Comparison of ENCODE assay signal across 36 cellular contexts in genomic region chr9:123982535-123982934, GRCh38. TPM values are rescaled to one million over a fixed set of nuclear protein-coding genes. Genes with fewer than 3 reads are reported as not detected.
"Had no signal": no experiment of that assay in that cellular context is flagged by ENCODE, and none has a peak within 500 bp of the region (broad histone marks: within the 10 kb centered on the region; RNA-seq: fewer than 3 reads in every experiment).

No MANE protein-coding gene starts in this region.

- H3K4me1 ChIP-seq: adrenal gland, ascending aorta, body of pancreas, breast epithelium had no signal

- H3K27ac ChIP-seq: adrenal gland, ascending aorta, body of pancreas, brain microvascular endothelial cell, breast epithelium, cardiac muscle cell had no signal

- H3K27me3 ChIP-seq: body of pancreas had no signal

- H3K9me3 ChIP-seq: adrenal gland, ascending aorta, body of pancreas, breast epithelium had no signal

- FAIRE-seq: astrocyte, bronchial epithelial cell had no signal

- H3K4me3 ChIP-seq: adrenal gland, ascending aorta, body of pancreas, breast epithelium, cardiac muscle cell had no signal

- DNase-seq: activated effector memory CD4-positive, alpha-beta T cell treated with anti-CD3 and anti-CD28 coated beads, Interleukin-2, amount 50 U/mL, for 16 hours; activated effector memory CD4-positive, alpha-beta T cell treated with Interleukin-2 at 50 U/mL for 16 hours; activated gamma-delta T cell; activated gamma-delta T cell treated with Interleukin-2 at 50 U/mL for 16 hours; activated naive CD4-positive, alpha-beta T cell; activated naive CD4-positive, alpha-beta T cell treated with anti-CD3 and anti-CD28 coated beads for 36 hours; activated naive CD4-positive, alpha-beta T cell treated with anti-CD3 and anti-CD28 coated beads, Interleukin-2, amount 10 ng/mL, durations not matched to agents 7 days and 5 days; activated naive CD4-positive, alpha-beta T cell treated with anti-CD3 and anti-CD28 coated beads, Interleukin-2, amount 50 U/mL, for 16 hours; activated naive CD4-positive, alpha-beta T cell treated with Interleukin-2 at 50 U/mL for 16 hours; activated naive CD8-positive, alpha-beta T cell treated with anti-CD3 and anti-CD28 coated beads for 36 hours; activated naive CD8-positive, alpha-beta T cell treated with anti-CD3 and anti-CD28 coated beads, Interleukin-2, amount 10 ng/mL, durations not matched to agents 7 days and 5 days; activated naive CD8-positive, alpha-beta T cell treated with anti-CD3 and anti-CD28 coated beads, Interleukin-2, amount 50 U/mL, for 24 hours; activated T-cell treated with anti-CD3 and anti-CD28 coated beads, Interleukin-2, amount 50 U/mL, for 1 hour; activated T-cell treated with anti-CD3 and anti-CD28 coated beads, Interleukin-2, amount 50 U/mL, for 24 hours; activated T-cell treated with anti-CD3 and anti-CD28 coated beads, Interleukin-2, amount 50 U/mL, for 4 hours; activated T-cell treated with anti-CD3 and anti-CD28 coated beads, Interleukin-2, amount 50 U/mL, for 48 hours; activated T-cell treated with anti-CD3 and anti-CD28 coated beads, Interleukin-2, amount 50 U/mL, for 72 hours; adrenal gland; amniotic stem cell; amygdala; anterior cingulate cortex; aorta; body of pancreas; brain microvascular endothelial cell; caudate nucleus; central memory CD4-positive, alpha-beta T cell; cerebellar nuclear complex had no signal

- H3K36me3 ChIP-seq: adrenal gland, ascending aorta, brain microvascular endothelial cell, breast epithelium, cardiac muscle cell had no signal

- ATAC-seq: activated naive CD4-positive, alpha-beta T cell treated with anti-CD3 and anti-CD28 coated beads, Interleukin-2, amount 50 U/mL, for 72 hours; activated naive CD8-positive, alpha-beta T cell treated with anti-CD3 and anti-CD28 coated beads, Interleukin-2, amount 50 U/mL, for 24 hours; activated T-cell treated with anti-CD3 and anti-CD28 coated beads, Interleukin-2, amount 50 U/mL, for 4 hours; activated T-cell treated with anti-CD3 and anti-CD28 coated beads, Interleukin-2, amount 50 U/mL, for 72 hours; activated T-helper 17 cell treated with anti-CD3 and anti-CD28 coated beads, Interleukin-2, amount 50 U/mL, for 72 hours; body of pancreas had no signal

RNA-seq across cellular contexts. Expression of gene LHX2, which starts 29.0 kb away (rescaled TPM):
- total RNA-seq: activated naive CD4-positive, alpha-beta T cell treated with anti-CD3 and anti-CD28 coated beads for 36 hours; activated naive CD4-positive, alpha-beta T cell treated with anti-CD3 and anti-CD28 coated beads, Interleukin-2, amount 50 U/mL, for 72 hours; activated naive CD8-positive, alpha-beta T cell treated with anti-CD3 and anti-CD28 coated beads for 36 hours; activated naive CD8-positive, alpha-beta T cell treated with anti-CD3 and anti-CD28 coated beads, Interleukin-2, amount 10 ng/mL, durations not matched to agents 7 days and 5 days; activated T-cell treated with anti-CD3 and anti-CD28 coated beads, Interleukin-2, amount 50 U/mL, for 72 hours; activated T-helper 1 cell treated with anti-CD3 and anti-CD28 coated beads, Interleukin-12 subunit alpha, Interleukin-12 subunit beta, Interleukin-2, Interleukin-4 antibody, amounts not matched to agents 30 ng/mL and 10 ng/mL and 1 ng/mL, durations not matched to agents 14 hours and 24 hours and 36 hours; activated T-helper 17 cell treated with anti-CD3 and anti-CD28 coated beads, Interleukin-2, amount 50 U/mL, for 72 hours; activated T-helper 2 cell treated with anti-CD3 and anti-CD28 coated beads, Interferon-gamma antibody, Interleukin-2, Interleukin-4, amounts not matched to agents 10 μg/mL and 5 μg/mL and 100 μg/mL, durations not matched to agents 14 hours and 24 hours and 36 hours; ascending aorta; body of pancreas; breast epithelium; bronchial epithelial cell had no signal
